10 cellular contexts compared by ENCODE assay signal in genomic region chr2:120740765-120741513, GRCh38.
A peak's percentile ranks its signal among the peaks of the same experiment; 100 is the strongest.
DNase-seq lines count a peak whose midpoint lies in the region; TF ChIP-seq lines count a peak whose summit lies in the region.
"Had no signal": no experiment of that assay in that cellular context is flagged by ENCODE, and none has a peak within 500 bp of the region (broad histone marks: within the 10 kb centered on the region; RNA-seq: fewer than 3 reads in every experiment).

No MANE protein-coding gene starts in this region.

- peaks cover 0 to 37% (median 23%) of the 10 kb centered on the region in 4 donors for H3K4me1 ChIP-seq in tibial artery

- H3K9me3 ChIP-seq in tibial artery: no peaks in the 10 kb centered on the region

- TF ChIP-seq CTCF in brain microvascular endothelial cell (IDR thresholded peaks at IDR 0.05; ENCODE audit: low read depth, low read length, missing control alignments) (peak; percentile 29), tibial artery (IDR thresholded peaks at IDR 0.05) (no peak)

- intact Hi-C loops in tibial artery (cut with DNase I; ENCODE audit: low total_unique reads): no loop called here

- in situ Hi-C loops in brain microvascular endothelial cell (cut with HindIII; ENCODE audit: low pct_ligation_motif_present, low sequenced_read_pairs): no loop called here

- DNase-seq in NCI-H748 (lab: John Stamatoyannopoulos, UW; ENCODE audit: unreplicated experiment) (peak; percentile 20), NCI-H748 treated with DMSO at 0.1 percent for 48 hours (lab: John Stamatoyannopoulos, UW) (no peak), brain microvascular endothelial cell (no peak), left kidney (ENCODE audit: low read depth, low spot score) (peak; percentile 82), tibial artery (peak in 1 of 2 donors; percentile 66), SIG-M5 treated with dmso at 0.1 percent for 504 hours (lab: John Stamatoyannopoulos, UW; ENCODE audit: unreplicated experiment) (no peak), NCI-H146 treated with DMSO at 0.1 percent for 48 hours (lab: John Stamatoyannopoulos, UW; ENCODE audit: unreplicated experiment) (no peak)
- no peak for DNase-seq in stimulated activated CD4-positive, alpha-beta T cell treated with anti-CD3 and anti-CD28 coated beads, Interleukin-2, amount 100 ng/mL, for 24 hours
- DNase-seq: AML-193, GOT3 had no signal

- H3K27ac ChIP-seq in brain microvascular endothelial cell: peak overlapping the region; percentile 28
- H3K27ac ChIP-seq in tibial artery: peak overlapping the region in 1 of 2 donors; percentile 9

- H3K27me3 ChIP-seq in brain microvascular endothelial cell (replicated peaks) (no peaks in the 10 kb centered on the region), tibial artery (peaks cover 0 to 10% of the 10 kb centered on the region in 2 donors)

- H3K36me3 ChIP-seq in brain microvascular endothelial cell (replicated peaks) (no peaks in the 10 kb centered on the region), tibial artery (no peaks in the 10 kb centered on the region)

- H3K4me3 ChIP-seq in brain microvascular endothelial cell (ENCODE audit: low read depth, low read length) (peak overlapping the region; percentile 29), tibial artery (peak overlapping the region; percentile 43 to 53)

Comparison
In these comparisons a context has a peak if more than half of its experiments do, and no peak if none do; other contexts are left out.
1. DNase-seq: peak in NCI-H748 (single experiment) and left kidney (single experiment); none in NCI-H748 treated with DMSO at 0.1 percent for 48 hours (single experiment), brain microvascular endothelial cell (single experiment), stimulated activated CD4-positive, alpha-beta T cell treated with anti-CD3 and anti-CD28 coated beads, Interleukin-2, amount 100 ng/mL, for 24 hours (0 of 2), SIG-M5 treated with dmso at 0.1 percent for 504 hours (single experiment) and NCI-H146 treated with DMSO at 0.1 percent for 48 hours (single experiment).